29 cellular contexts compared by ENCODE assay signal in the genomic region with DNA sequence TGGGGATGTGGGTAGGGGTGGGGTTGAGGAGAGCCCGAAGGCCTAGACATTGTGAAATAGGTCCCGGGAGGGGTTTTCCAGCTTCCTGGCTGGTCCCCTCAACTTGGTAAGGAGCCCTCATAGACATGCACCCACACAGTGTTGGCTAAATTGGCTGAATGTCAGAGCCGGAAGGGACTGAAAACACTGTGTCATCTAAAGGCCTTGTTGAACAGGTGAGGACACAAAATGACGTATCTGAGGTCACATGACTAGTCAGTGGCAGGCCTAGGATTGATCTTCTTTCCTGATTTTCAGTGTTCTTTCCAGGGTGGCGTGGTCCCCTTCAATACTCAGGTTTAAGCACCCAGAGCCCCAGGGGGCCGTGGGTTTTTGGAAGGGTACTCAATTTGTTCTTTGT. TPM values are rescaled to one million over a fixed set of nuclear protein-coding genes. Genes with fewer than 3 reads are reported as not detected.
DNase-seq lines count a peak whose midpoint lies in the region; ATAC-seq and TF ChIP-seq lines count a peak whose summit lies in the region.
"Had no signal": no experiment of that assay in that cellular context is flagged by ENCODE, and none has a peak within 500 bp of the region (broad histone marks: within the 10 kb centered on the region; RNA-seq: fewer than 3 reads in every experiment).

No MANE protein-coding gene starts in this region.

- no peaks in the 10 kb centered on the region for H3K9me2 ChIP-seq in PC-3 (replicated peaks; ENCODE audit: low read length)

- no peaks in the 10 kb centered on the region for H3K27me3 Mint-ChIP-seq in stimulated activated naive B cell treated with anti-CD40 and anti-IgM and Interleukin-4, amounts not matched to agents 10 μg/mL and 1 μg/mL and 100 μg/mL, for 72 hours
- H3K27me3 Mint-ChIP-seq: stimulated activated naive CD8-positive, alpha-beta T cell treated with anti-CD3 and anti-CD28 coated beads, Interleukin-15, Interleukin-2, amounts not matched to agents 100 ng/mL and 50 ng/mL, for 24 hours had no signal

- no peak overlapping the region for H2AFZ ChIP-seq in PC-3 (ENCODE audit: low read length)
- H2AFZ ChIP-seq: GM23338 had no signal

- H3K27ac Mint-ChIP-seq in stimulated activated naive B cell treated with anti-CD40 and anti-IgM and Interleukin-4, amounts not matched to agents 10 μg/mL and 1 μg/mL and 100 μg/mL, for 72 hours = peak overlapping the region; percentile 84
- H3K27ac Mint-ChIP-seq: activated CD4-positive, alpha-beta memory T cell treated with anti-CD3 and anti-CD28 coated beads, Interleukin-2, amount 10 ng/mL, durations not matched to agents 7 days and 5 days; activated naive CD4-positive, alpha-beta T cell treated with anti-CD3 and anti-CD28 coated beads, Interleukin-2, amount 50 U/mL, for 24 hours; activated T-helper 2 cell treated with anti-CD3 and anti-CD28 coated beads, Interferon-gamma antibody, Interleukin-2, Interleukin-4, amounts not matched to agents 10 μg/mL and 5 μg/mL and 100 μg/mL, durations not matched to agents 14 hours and 24 hours and 36 hours; GM23338; stimulated activated naive CD8-positive, alpha-beta T cell treated with anti-CD3 and anti-CD28 coated beads, Interleukin-15, Interleukin-2, amounts not matched to agents 100 ng/mL and 50 ng/mL, for 24 hours had no signal

- no peak overlapping the region for H3K4me2 ChIP-seq in PC-3 (ENCODE audit: low read length)
- H3K4me2 ChIP-seq: GM23338 had no signal

- no peak for ATAC-seq in stimulated activated naive B cell treated with anti-CD40 and anti-IgM and Interleukin-4, amounts not matched to agents 10 μg/mL and 1 μg/mL and 100 μg/mL, for 72 hours (replicated peaks)
- ATAC-seq in PC-3 (no peak), HG03571 (IDR thresholded peaks at IDR 0.05; ENCODE audit: unreplicated experiment) (no peak), HG03196 (IDR thresholded peaks at IDR 0.05; ENCODE audit: unreplicated experiment) (no peak), left cardiac atrium (no peak)
- ATAC-seq: effector memory CD8-positive, alpha-beta T cell; GM23338; heart left ventricle had no signal

- H3K9me3 ChIP-seq in breast epithelium (no peaks in the 10 kb centered on the region), PC-3 (ENCODE audit: low read length) (no peaks in the 10 kb centered on the region)
- H3K9me3 ChIP-seq: heart left ventricle, Peyer's patch, sigmoid colon, upper lobe of left lung had no signal

- H3K9me3 Mint-ChIP-seq in stimulated activated naive B cell treated with anti-CD40 and anti-IgM and Interleukin-4, amounts not matched to agents 10 μg/mL and 1 μg/mL and 100 μg/mL, for 72 hours = peaks cover 3% of the 10 kb centered on the region in 2 donors
- H3K9me3 Mint-ChIP-seq: activated CD4-positive, alpha-beta memory T cell treated with anti-CD3 and anti-CD28 coated beads, Interleukin-2, amount 10 ng/mL, durations not matched to agents 7 days and 5 days; activated naive CD4-positive, alpha-beta T cell treated with anti-CD3 and anti-CD28 coated beads, Interleukin-2, amount 50 U/mL, for 24 hours; activated T-helper 2 cell treated with anti-CD3 and anti-CD28 coated beads, Interferon-gamma antibody, Interleukin-2, Interleukin-4, amounts not matched to agents 10 μg/mL and 5 μg/mL and 100 μg/mL, durations not matched to agents 14 hours and 24 hours and 36 hours; effector memory CD8-positive, alpha-beta T cell; GM23338; stimulated activated naive CD8-positive, alpha-beta T cell treated with anti-CD3 and anti-CD28 coated beads, Interleukin-15, Interleukin-2, amounts not matched to agents 100 ng/mL and 50 ng/mL, for 24 hours had no signal

- H3K4me3 ChIP-seq in breast epithelium (no peak overlapping the region), PC-3 (ENCODE audit: low read length) (no peak overlapping the region)
- H3K4me3 ChIP-seq: GM23338, heart left ventricle, lung, Peyer's patch, sigmoid colon, upper lobe of left lung had no signal

- TF ChIP-seq CTCF in breast epithelium (IDR thresholded peaks at IDR 0.05) (no peak), PC-3 (conservative IDR thresholded peaks at IDR 0.05; ENCODE audit: low read depth, low read length) (no peak)

- POLR2A ChIA-PET in PC-3 (lab: Charles Lee; ENCODE audit: unreplicated experiment) = no interaction called here

- H3K9ac ChIP-seq in PC-3 (ENCODE audit: low read length) = no peak overlapping the region

- H3K36me3 Mint-ChIP-seq in stimulated activated naive B cell treated with anti-CD40 and anti-IgM and Interleukin-4, amounts not matched to agents 10 μg/mL and 1 μg/mL and 100 μg/mL, for 72 hours = peaks cover 27 to 45% of the 10 kb centered on the region in 2 donors
- H3K36me3 Mint-ChIP-seq: activated naive CD4-positive, alpha-beta T cell treated with anti-CD3 and anti-CD28 coated beads, Interleukin-2, amount 50 U/mL, for 24 hours had no signal

- no peaks in the 10 kb centered on the region for H3F3A ChIP-seq in PC-3 (ENCODE audit: low read length, unreplicated experiment)

- H3K4me3 Mint-ChIP-seq in stimulated activated naive B cell treated with anti-CD40 and anti-IgM and Interleukin-4, amounts not matched to agents 10 μg/mL and 1 μg/mL and 100 μg/mL, for 72 hours = no peak overlapping the region
- H3K4me3 Mint-ChIP-seq: activated CD4-positive, alpha-beta memory T cell treated with anti-CD3 and anti-CD28 coated beads, Interleukin-2, amount 10 ng/mL, durations not matched to agents 7 days and 5 days; activated naive CD4-positive, alpha-beta T cell treated with anti-CD3 and anti-CD28 coated beads, Interleukin-2, amount 50 U/mL, for 24 hours; effector memory CD8-positive, alpha-beta T cell; GM23338; stimulated activated naive CD8-positive, alpha-beta T cell treated with anti-CD3 and anti-CD28 coated beads, Interleukin-15, Interleukin-2, amounts not matched to agents 100 ng/mL and 50 ng/mL, for 24 hours had no signal

- H4K20me1 ChIP-seq in PC-3 (ENCODE audit: low read length) = no peaks in the 10 kb centered on the region

- peak; percentile 14 for DNase-seq in NCI-H2029 (lab: John Stamatoyannopoulos, UW)
- no peak for DNase-seq in NCI-H2029 treated with DMSO at 0.1 percent for 48 hours (lab: John Stamatoyannopoulos, UW)
- DNase-seq in breast epithelium (ENCODE audit: low spot score in 2 of 2) = peak in 1 of 2 donors; percentile 59
- DNase-seq in stimulated activated naive B cell treated with anti-CD40 and anti-IgM and Interleukin-4, amounts not matched to agents 10 μg/mL and 1 μg/mL and 100 μg/mL, for 72 hours = no peak
- DNase-seq in PC-3 = no peak
- DNase-seq in left cardiac atrium = no peak
- DNase-seq: activated CD4-positive, alpha-beta memory T cell treated with anti-CD3 and anti-CD28 coated beads, Interleukin-2, amount 10 ng/mL, durations not matched to agents 7 days and 5 days; activated CD4-positive, alpha-beta T cell treated with anti-CD3 and anti-CD28 coated beads for 1 hour; activated CD8-positive, alpha-beta memory T cell treated with anti-CD3 and anti-CD28 coated beads, Interleukin-2, amount 50 U/mL, for 48 hours; amygdala; cortex of kidney; effector memory CD8-positive, alpha-beta T cell; erythroblast; heart left ventricle; NCI-H2081; NCI-H2227 treated with DMSO at 0.1 percent for 48 hours; Peyer's patch; sigmoid colon; T-helper 1 cell had no signal

- peak overlapping the region; percentile 82 to 93 for H3K27ac ChIP-seq in breast epithelium
- H3K27ac ChIP-seq in PC-3 (ENCODE audit: low read length) = no peak overlapping the region
- H3K27ac ChIP-seq: 22Rv1, HL-60 had no signal

- intact Hi-C loops in breast epithelium (cut with DNase I; ENCODE audit: low total_unique reads) (no loop called here), PC-3 (cut with micrococcal nuclease) (no loop called here), left cardiac atrium (cut with DNase I) (no loop called here)

- CTCF ChIA-PET in PC-3 (lab: Charles Lee) = no interaction called here

- H3K4me1 Mint-ChIP-seq in stimulated activated naive B cell treated with anti-CD40 and anti-IgM and Interleukin-4, amounts not matched to agents 10 μg/mL and 1 μg/mL and 100 μg/mL, for 72 hours = peaks cover 67 to 93% of the 10 kb centered on the region in 2 donors
- H3K4me1 Mint-ChIP-seq: activated naive CD4-positive, alpha-beta T cell treated with anti-CD3 and anti-CD28 coated beads, Interleukin-2, amount 50 U/mL, for 24 hours had no signal

- BruUV-seq in PC-3 (replicated peaks; lab: Mats Ljungman, UMichigan) = no TSS peak

- H3K79me2 ChIP-seq in PC-3 (ENCODE audit: low read length) = no peaks in the 10 kb centered on the region

- H3K4me1 ChIP-seq in breast epithelium (peaks cover 8 to 31% of the 10 kb centered on the region in 2 donors), PC-3 (ENCODE audit: insufficient read depth, low read length) (peaks cover 19% of the 10 kb centered on the region)

- no peaks in the 10 kb centered on the region for H3K36me3 ChIP-seq in breast epithelium
- no peaks in the 10 kb centered on the region for H3K36me3 ChIP-seq in PC-3 (ENCODE audit: low read depth, low read length)
- H3K36me3 ChIP-seq: upper lobe of left lung had no signal

- TF ChIP-seq POLR2A in breast epithelium (IDR thresholded peaks at IDR 0.05) = no peak

- no peaks in the 10 kb centered on the region for H3K27me3 ChIP-seq in breast epithelium
- no peaks in the 10 kb centered on the region for H3K27me3 ChIP-seq in PC-3 (ENCODE audit: low read length)
- H3K27me3 ChIP-seq: heart left ventricle, Peyer's patch, sigmoid colon, upper lobe of left lung had no signal

RNA-seq across cellular contexts. Expression of a gene that starts 27.6 kb away (rescaled TPM):
- total RNA-seq in breast epithelium (10 to 100 TPM in 2 of 3 donors, 1 to 10 TPM in 1; 3.8 to 29.8 (median 14.6) TPM), PC-3 (2014; rRNA removed) (0.36 and 0.69 TPM in 2 replicates), left cardiac atrium (10 to 100 TPM in 1 of 2 donors, 1 to 10 TPM in 1; 5.9 to 19.5 TPM)
- total RNA-seq: activated T-helper 2 cell treated with anti-CD3 and anti-CD28 coated beads, Interferon-gamma antibody, Interleukin-2, Interleukin-4, amounts not matched to agents 10 μg/mL and 5 μg/mL and 100 μg/mL, durations not matched to agents 14 hours and 24 hours and 36 hours had no signal

RNA-seq across cellular contexts. Expression of a gene that starts 42.5 kb away (rescaled TPM):
- total RNA-seq in breast epithelium = 10 to 100 TPM in 2 of 3 donors, 1 to 10 TPM in 1; 8.8 to 16.4 (median 10.8) TPM
- 1.2 and 2.7 TPM in 2 replicates for total RNA-seq in PC-3 (2014; rRNA removed)
- total RNA-seq in left cardiac atrium = 1 to 10 TPM; 5.7 to 6.8 TPM
